8 cellular contexts compared by ENCODE assay signal in the genomic region with DNA sequence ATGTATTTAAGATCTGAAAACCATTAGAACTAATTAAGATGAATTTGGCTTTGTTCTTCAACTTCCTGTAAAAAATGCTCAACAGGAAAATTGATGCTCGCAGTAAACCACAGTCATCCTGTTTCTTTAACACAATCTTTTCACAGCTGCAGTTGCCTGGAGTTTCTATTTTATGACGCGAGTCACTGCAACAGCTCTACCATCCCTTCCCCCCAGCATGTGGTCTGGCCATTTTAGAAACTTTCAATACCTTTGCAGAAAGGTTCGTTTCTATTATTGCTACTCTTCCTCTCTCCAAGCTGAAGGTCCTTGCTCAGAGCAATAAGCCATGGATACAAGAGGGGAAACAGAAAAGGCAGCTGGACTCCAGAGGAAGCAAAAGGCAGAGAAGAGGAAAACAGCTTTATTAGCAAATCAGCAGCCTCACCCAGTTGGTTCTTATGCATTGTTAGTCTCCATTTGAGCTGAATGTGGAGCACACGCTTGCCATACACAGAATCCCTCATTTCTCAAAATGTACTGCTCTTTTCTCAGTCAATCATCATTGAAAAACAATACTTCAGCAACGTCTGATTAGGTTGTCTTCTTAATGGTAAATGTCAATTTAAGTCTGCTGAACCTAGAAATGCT. TPM values are rescaled to one million over a fixed set of nuclear protein-coding genes. Genes with fewer than 3 reads are reported as not detected.
DNase-seq lines count a peak whose midpoint lies in the region; ATAC-seq and TF ChIP-seq lines count a peak whose summit lies in the region.

No MANE protein-coding gene starts in this region.

- no peaks in the 10 kb centered on the region for H3K27me3 ChIP-seq in mammary epithelial cell (ENCODE audit: insufficient read depth, low read length)

- no peak for TF ChIP-seq CTCF in mammary epithelial cell (conservative IDR thresholded peaks at IDR 0.05 in 1 of 2, IDR thresholded peaks at IDR 0.05 in 1 of 2; ENCODE audit: extremely low read depth in 1 of 2, insufficient read depth in 1 of 2, low read depth in 1 of 2, low read length in 2 of 2)

- no peaks in the 10 kb centered on the region for H3K9me3 Mint-ChIP-seq in stimulated activated effector memory CD8-positive, alpha-beta T cell treated with anti-CD3 and anti-CD28 coated beads, Interleukin-12 subunit alpha, Interleukin-12 subunit beta, amount 100 ng/mL, for 72 hours

- WGBS in mammary epithelial cell (ENCODE audit: low coverage, missing lambda C conversion rate) = 44% methylated on average over 6 of the region's 6 CpGs

- no peaks in the 10 kb centered on the region for H3K36me3 ChIP-seq in mammary epithelial cell (ENCODE audit: insufficient read depth, low read length)

- dilution Hi-C loops in mammary epithelial cell (cut with HindIII; ENCODE audit: low sequenced_read_pairs) = no loop called here

- peaks cover 11% of the 10 kb centered on the region for H3K36me3 Mint-ChIP-seq in T-helper 17 cell (ENCODE audit: low read depth)
- peaks cover 92% of the 10 kb centered on the region for H3K36me3 Mint-ChIP-seq in stimulated activated effector memory CD8-positive, alpha-beta T cell treated with anti-CD3 and anti-CD28 coated beads, Interleukin-12 subunit alpha, Interleukin-12 subunit beta, amount 100 ng/mL, for 72 hours

- CTCF ChIA-PET in mammary epithelial cell (lab: Charles Lee; ENCODE audit: low non-redundant PET) = no interaction called here

- H3K4me1 ChIP-seq in mammary epithelial cell (ENCODE audit: insufficient read depth, low read length) = peaks cover 9% of the 10 kb centered on the region

- peak overlapping the region; percentile 82 for H3K4me3 Mint-ChIP-seq in T-helper 17 cell
- H3K4me3 Mint-ChIP-seq in stimulated activated effector memory CD8-positive, alpha-beta T cell treated with anti-CD3 and anti-CD28 coated beads, Interleukin-12 subunit alpha, Interleukin-12 subunit beta, amount 100 ng/mL, for 72 hours = peak overlapping the region; percentile 74

- no peaks in the 10 kb centered on the region for H3K27me3 Mint-ChIP-seq in T-helper 17 cell

- peaks cover 57% of the 10 kb centered on the region for H3K4me1 Mint-ChIP-seq in T-helper 17 cell
- H3K4me1 Mint-ChIP-seq in stimulated activated effector memory CD8-positive, alpha-beta T cell treated with anti-CD3 and anti-CD28 coated beads, Interleukin-12 subunit alpha, Interleukin-12 subunit beta, amount 100 ng/mL, for 72 hours = peaks cover 56% of the 10 kb centered on the region

- H4K20me1 ChIP-seq in mammary epithelial cell (ENCODE audit: insufficient read depth, low read length) = no peaks in the 10 kb centered on the region

- DNase-seq in CD1c-positive myeloid dendritic cell (ENCODE audit: extremely low spot score) (peak; percentile 70), T-helper 17 cell (peak in 2 of 3 donors; percentile 34 to 46), mammary epithelial cell (peak; percentile 48), lung microvascular endothelial cell (ENCODE audit: low read depth in 2 of 2) (peak; percentile 54 to 92), NCI-H524 (lab: John Stamatoyannopoulos, UW) (no peak)
- peak in 1 of 2 donors; percentile 77 for DNase-seq in stimulated activated effector memory CD8-positive, alpha-beta T cell treated with anti-CD3 and anti-CD28 coated beads, Interleukin-12 subunit alpha, Interleukin-12 subunit beta, amount 100 ng/mL, for 72 hours (ENCODE audit: low spot score in 2 of 2)

- H3K4me3 ChIP-seq in mammary epithelial cell (replicated peaks in 1 of 3; ENCODE audit: insufficient read depth in 1 of 3, low read depth in 2 of 3, low read length in 3 of 3) = no peak overlapping the region

- no peaks in the 10 kb centered on the region for H3K79me2 ChIP-seq in mammary epithelial cell (ENCODE audit: insufficient read depth, low read length)

- no TSS peak for BruUV-seq in mammary epithelial cell (replicated peaks; lab: Mats Ljungman, UMichigan)

- in situ Hi-C loops in mammary epithelial cell (cut with MboI; ENCODE audit: low sequenced_read_pairs in 2 of 2) = no loop called here

- peak overlapping the region; percentile 93 for H3K27ac Mint-ChIP-seq in T-helper 17 cell
- H3K27ac Mint-ChIP-seq in stimulated activated effector memory CD8-positive, alpha-beta T cell treated with anti-CD3 and anti-CD28 coated beads, Interleukin-12 subunit alpha, Interleukin-12 subunit beta, amount 100 ng/mL, for 72 hours = peak overlapping the region; percentile 99

- H3K27ac ChIP-seq in mammary epithelial cell (ENCODE audit: insufficient read depth, low read depth, low read length) = no peak overlapping the region

- peak overlapping the region; percentile 72 for H2AFZ ChIP-seq in mammary epithelial cell (ENCODE audit: low read depth, low read length)

- ATAC-seq in GM19463 (IDR thresholded peaks at IDR 0.05; ENCODE audit: unreplicated experiment) = peak; percentile 69
- peak; percentile 54 for ATAC-seq in HG03558 (IDR thresholded peaks at IDR 0.05; ENCODE audit: extremely low read depth, unreplicated experiment)
- ATAC-seq in T-helper 17 cell = peak; percentile 80
- peak; percentile 76 for ATAC-seq in stimulated activated effector memory CD8-positive, alpha-beta T cell treated with anti-CD3 and anti-CD28 coated beads, Interleukin-12 subunit alpha, Interleukin-12 subunit beta, amount 100 ng/mL, for 72 hours

- intact Hi-C loops in mammary epithelial cell (cut with micrococcal nuclease) = no loop called here

- H3K9me3 ChIP-seq in T-helper 17 cell (ENCODE audit: control insufficient read depth, low read length, poor library complexity, severe bottlenecking) (no peaks in the 10 kb centered on the region), mammary epithelial cell (replicated peaks; ENCODE audit: insufficient read depth, low read length) (no peaks in the 10 kb centered on the region)

- peak overlapping the region; percentile 12 for H3K4me2 ChIP-seq in mammary epithelial cell (ENCODE audit: insufficient read depth, low read depth, low read length)

- H3K9ac ChIP-seq in mammary epithelial cell (ENCODE audit: insufficient read depth, low read length) = no peak overlapping the region

RNA-seq across cellular contexts. Expression of a gene that starts 3.9 kb away (rescaled TPM):
- total RNA-seq in T-helper 17 cell (100 to 1,000 TPM; 368 to 424 TPM), mammary epithelial cell (1 to 10 TPM in 1 of 2 donors, not detected in 1; 1.0 TPM), lung microvascular endothelial cell (7.3 and 8.1 TPM in 2 replicates)
- 0.08 TPM for polyA plus RNA-seq in mammary epithelial cell
- polyA minus RNA-seq in mammary epithelial cell = not detected

Comparison
In these comparisons a context has a peak if more than half of its experiments do, and no peak if none do; other contexts are left out.
1. DNase-seq: peak in CD1c-positive myeloid dendritic cell (single experiment), T-helper 17 cell (2 of 3), mammary epithelial cell (single experiment) and lung microvascular endothelial cell (2 of 2); none in NCI-H524 (0 of 2).
2. RNA of a gene that starts 3.9 kb away (total RNA-seq): 368 to 424 TPM in T-helper 17 cell; 7.3 to 8.1 TPM in lung microvascular endothelial cell and 1.0 TPM in mammary epithelial cell; every median in the first group is over 10 times any median in the second.
3. Peak in every context shown above with its lines, with median percentiles within 50 percentile points of each other: ATAC-seq.